In the genomic region with DNA sequence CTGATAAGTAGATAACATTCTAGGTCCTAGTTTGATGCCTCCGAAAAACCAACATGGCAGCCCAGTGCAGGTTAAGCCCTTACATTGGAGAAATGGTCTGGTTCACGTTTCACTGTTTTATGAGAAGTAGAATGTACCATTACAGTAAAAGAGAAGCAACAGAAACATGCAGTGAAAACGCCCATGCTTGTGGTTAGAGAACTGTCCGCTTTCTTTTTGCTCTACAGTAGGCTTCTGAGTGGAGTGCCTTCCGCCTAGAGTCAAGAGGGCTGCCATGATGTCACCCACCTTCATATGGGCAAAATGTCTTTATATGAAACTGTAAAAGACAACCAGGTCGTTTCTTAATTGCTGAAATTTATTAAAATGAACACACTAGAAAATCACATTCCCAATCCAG, we compare ENCODE assay signal across 22 cellular contexts.
"Had no signal": no experiment of that assay in that cellular context is flagged by ENCODE, and none has a peak within 500 bp of the region (broad histone marks: within the 10 kb centered on the region; RNA-seq: fewer than 3 reads in every experiment).

No MANE protein-coding gene starts in this region.

- H3K9me3 ChIP-seq: body of pancreas, esophagus squamous epithelium, prostate gland, right atrium auricular region, stomach, upper lobe of left lung had no signal

- H3K9me3 Mint-ChIP-seq: activated B cell treated with CpG ODN at 0.5 μM for 24 hours; activated CD4-positive, alpha-beta memory T cell treated with anti-CD3 and anti-CD28 coated beads, Interleukin-2, amount 10 ng/mL, durations not matched to agents 7 days and 5 days; activated naive CD8-positive, alpha-beta T cell treated with anti-CD3 and anti-CD28 coated beads, Interleukin-2, amount 10 ng/mL, durations not matched to agents 7 days and 5 days; activated T-cell treated with anti-CD3 and anti-CD28 coated beads, Interleukin-2, amount 50 U/mL, for 24 hours; activated T-helper 2 cell treated with anti-CD3 and anti-CD28 coated beads, Interferon-gamma antibody, Interleukin-2, Interleukin-4, amounts not matched to agents 10 μg/mL and 5 μg/mL and 100 μg/mL, durations not matched to agents 14 hours and 24 hours and 36 hours; neural crest cell; stimulated activated effector memory CD8-positive, alpha-beta T cell treated with anti-CD3 and anti-CD28 coated beads, Interleukin-12 subunit alpha, Interleukin-12 subunit beta, amount 100 ng/mL, for 72 hours had no signal

- H3K4me3 ChIP-seq: body of pancreas, esophagus squamous epithelium, prostate gland, right atrium auricular region, skin epidermis, stomach, upper lobe of left lung had no signal

- H3K36me3 ChIP-seq: prostate gland, right atrium auricular region had no signal

- ATAC-seq: body of pancreas; left ventricle myocardium superior; stimulated activated effector memory CD8-positive, alpha-beta T cell treated with anti-CD3 and anti-CD28 coated beads, Interleukin-12 subunit alpha, Interleukin-12 subunit beta, amount 100 ng/mL, for 72 hours had no signal

- H3K27me3 Mint-ChIP-seq: activated B cell treated with CpG ODN at 0.5 μM for 24 hours; activated CD4-positive, alpha-beta memory T cell treated with anti-CD3 and anti-CD28 coated beads, Interleukin-2, amount 10 ng/mL, durations not matched to agents 7 days and 5 days; activated naive CD8-positive, alpha-beta T cell treated with anti-CD3 and anti-CD28 coated beads, Interleukin-2, amount 10 ng/mL, durations not matched to agents 7 days and 5 days; activated T-cell treated with anti-CD3 and anti-CD28 coated beads, Interleukin-2, amount 50 U/mL, for 24 hours; naive B cell had no signal

- H3K27ac ChIP-seq: body of pancreas, esophagus squamous epithelium, prostate gland, right atrium auricular region had no signal

- H3K27ac Mint-ChIP-seq: activated B cell treated with CpG ODN at 0.5 μM for 24 hours; activated CD4-positive, alpha-beta memory T cell treated with anti-CD3 and anti-CD28 coated beads, Interleukin-2, amount 10 ng/mL, durations not matched to agents 7 days and 5 days; activated naive CD8-positive, alpha-beta T cell treated with anti-CD3 and anti-CD28 coated beads, Interleukin-2, amount 10 ng/mL, durations not matched to agents 7 days and 5 days; activated T-cell treated with anti-CD3 and anti-CD28 coated beads, Interleukin-2, amount 50 U/mL, for 24 hours; activated T-helper 2 cell treated with anti-CD3 and anti-CD28 coated beads, Interferon-gamma antibody, Interleukin-2, Interleukin-4, amounts not matched to agents 10 μg/mL and 5 μg/mL and 100 μg/mL, durations not matched to agents 14 hours and 24 hours and 36 hours; stimulated activated effector memory CD8-positive, alpha-beta T cell treated with anti-CD3 and anti-CD28 coated beads, Interleukin-12 subunit alpha, Interleukin-12 subunit beta, amount 100 ng/mL, for 72 hours had no signal

- DNase-seq: activated B cell treated with CpG ODN at 0.5 μM for 24 hours; activated CD4-positive, alpha-beta memory T cell treated with anti-CD3 and anti-CD28 coated beads, Interleukin-2, amount 10 ng/mL, durations not matched to agents 7 days and 5 days; activated CD4-positive, alpha-beta T cell treated with anti-CD3 and anti-CD28 coated beads for 4 hours; activated naive CD4-positive, alpha-beta T cell treated with Interleukin-2 at 50 U/mL for 16 hours; activated naive CD8-positive, alpha-beta T cell treated with anti-CD3 and anti-CD28 coated beads, Interleukin-2, amount 10 ng/mL, durations not matched to agents 7 days and 5 days; activated T-cell treated with anti-CD3 and anti-CD28 coated beads, Interleukin-2, amount 50 U/mL, for 24 hours; amygdala; body of pancreas; caudate nucleus; esophagus squamous epithelium; left ventricle myocardium superior; naive B cell; stimulated activated CD4-positive, alpha-beta T cell treated with anti-CD3 and anti-CD28 coated beads, Interleukin-4, amount 100 ng/mL, for 24 hours; stomach; T-helper 9 cell; upper lobe of left lung had no signal

- H3K27me3 ChIP-seq: body of pancreas, esophagus squamous epithelium, right atrium auricular region, stomach, upper lobe of left lung had no signal

- H3K4me3 Mint-ChIP-seq: activated B cell treated with CpG ODN at 0.5 μM for 24 hours; activated CD4-positive, alpha-beta memory T cell treated with anti-CD3 and anti-CD28 coated beads, Interleukin-2, amount 10 ng/mL, durations not matched to agents 7 days and 5 days; activated naive CD8-positive, alpha-beta T cell treated with anti-CD3 and anti-CD28 coated beads, Interleukin-2, amount 10 ng/mL, durations not matched to agents 7 days and 5 days; activated T-cell treated with anti-CD3 and anti-CD28 coated beads, Interleukin-2, amount 50 U/mL, for 24 hours; naive B cell; neural crest cell; stimulated activated effector memory CD8-positive, alpha-beta T cell treated with anti-CD3 and anti-CD28 coated beads, Interleukin-12 subunit alpha, Interleukin-12 subunit beta, amount 100 ng/mL, for 72 hours had no signal
